Comparison of ENCODE assay signal across 15 cellular contexts in genomic region chr3:4758957-4759656, GRCh38.
DNase-seq lines count a peak whose midpoint lies in the region; ATAC-seq, FAIRE-seq and TF ChIP-seq lines count a peak whose summit lies in the region.
"Had no signal": no experiment of that assay in that cellular context is flagged by ENCODE, and none has a peak within 500 bp of the region (broad histone marks: within the 10 kb centered on the region; RNA-seq: fewer than 3 reads in every experiment).

No MANE protein-coding gene starts in this region.

- WGBS in small intestine, 3 donors, result 61 to 79% (median 69%) methylated on average over 8 of the region's 8 CpGs
- WGBS in psoas muscle, 3 donors, result 83 to 92% (median 87%) methylated on average over 8 of the region's 8 CpGs

- FAIRE-seq in GM18507 (lab: Jason Lieb, UNC) (peak; percentile 69), small intestine (lab: Jason Lieb, UNC) (no peak)

- ATAC-seq in T-helper 17 cell (no peak), mucosa of descending colon (peak; percentile 5), GM18502 (IDR thresholded peaks at IDR 0.05; ENCODE audit: poor library complexity, unreplicated experiment) (no peak), psoas muscle (no peak)
- ATAC-seq: HCT116, left lobe of liver had no signal

- H3K36me3 ChIP-seq in BLaER1, result peaks cover 54% of the 10 kb centered on the region
- no peaks in the 10 kb centered on the region for H3K36me3 ChIP-seq in mucosa of descending colon (ENCODE audit: low read depth)
- H3K36me3 ChIP-seq in small intestine (ENCODE audit: control insufficient read depth in 2 of 2, insufficient read depth in 2 of 2, low read length in 2 of 2), result no peaks in the 10 kb centered on the region
- H3K36me3 ChIP-seq in psoas muscle (ENCODE audit: insufficient read depth in 1 of 2, low read depth in 1 of 2), result no peaks in the 10 kb centered on the region
- H3K36me3 ChIP-seq: neutrophil had no signal

- H3K36me3 Mint-ChIP-seq in T-helper 17 cell (ENCODE audit: low read depth), result peaks cover 11% of the 10 kb centered on the region

- no peak overlapping the region for H3K4me3 Mint-ChIP-seq in T-helper 17 cell
- H3K4me3 Mint-ChIP-seq: activated T-cell treated with anti-CD3 and anti-CD28 coated beads, Interleukin-2, amount 50 U/mL, for 24 hours had no signal

- H3K27me3 ChIP-seq in BLaER1 (no peaks in the 10 kb centered on the region), small intestine (ENCODE audit: control insufficient read depth in 2 of 2, insufficient read depth in 2 of 2, low read length in 2 of 2) (no peaks in the 10 kb centered on the region), psoas muscle (ENCODE audit: insufficient read depth in 3 of 3, low read length in 2 of 3) (no peaks in the 10 kb centered on the region)
- H3K27me3 ChIP-seq: neutrophil had no signal

- no peak overlapping the region for H3K4me3 ChIP-seq in BLaER1
- H3K4me3 ChIP-seq in mucosa of descending colon, result no peak overlapping the region
- no peak overlapping the region for H3K4me3 ChIP-seq in small intestine (ENCODE audit: low read depth in 1 of 2, low read length in 2 of 2)
- H3K4me3 ChIP-seq in psoas muscle, result no peak overlapping the region

- no peak for TF ChIP-seq CTCF in mucosa of descending colon (IDR thresholded peaks at IDR 0.05)
- TF ChIP-seq CTCF in psoas muscle (IDR thresholded peaks at IDR 0.05), result no peak

- H3K27ac ChIP-seq in BLaER1 (no peak overlapping the region), small intestine (ENCODE audit: low read depth in 1 of 2, low read length in 1 of 2) (peak overlapping the region in 1 of 2 donors; percentile 71), psoas muscle (no peak overlapping the region)
- H3K27ac ChIP-seq: neutrophil had no signal

- intact Hi-C loops in mucosa of descending colon (cut with DNase I, micrococcal nuclease) (no loop called here), psoas muscle (cut with DNase I) (no loop called here)

- H3K27ac Mint-ChIP-seq in T-helper 17 cell, result peak overlapping the region; percentile 77
- H3K27ac Mint-ChIP-seq: activated T-cell treated with anti-CD3 and anti-CD28 coated beads, Interleukin-2, amount 50 U/mL, for 24 hours had no signal

- peaks cover 2% of the 10 kb centered on the region for H3K4me1 Mint-ChIP-seq in T-helper 17 cell

- H3K4me1 ChIP-seq in BLaER1, result no peaks in the 10 kb centered on the region
- peaks cover 18% of the 10 kb centered on the region for H3K4me1 ChIP-seq in mucosa of descending colon (ENCODE audit: low read depth)
- peaks cover 0 to 11% of the 10 kb centered on the region in 2 donors for H3K4me1 ChIP-seq in small intestine (ENCODE audit: control insufficient read depth in 2 of 2, insufficient read depth in 1 of 2, low read depth in 1 of 2, low read length in 1 of 2)
- H3K4me1 ChIP-seq in psoas muscle, result peaks cover 6% of the 10 kb centered on the region

- H3K9ac ChIP-seq in BLaER1, result no peak overlapping the region

- no peak for DNase-seq in GM18507 (ENCODE audit: extremely low spot score, insufficient read length, low read depth)
- no peak for DNase-seq in T-helper 17 cell
- no peak for DNase-seq in mucosa of descending colon
- DNase-seq in small intestine, result no peak
- no peak for DNase-seq in NCI-H82 (lab: John Stamatoyannopoulos, UW)
- no peak for DNase-seq in psoas muscle
- DNase-seq: activated T-cell treated with anti-CD3 and anti-CD28 coated beads, Interleukin-2, amount 50 U/mL, for 24 hours; EL; midbrain; NCI-H1417 treated with DMSO at 0.1 percent for 48 hours had no signal

- H3K9me3 ChIP-seq in BLaER1 (0 out of 2 replicates have a peak, but pooled peaks cover 16% of the 10 kb centered on the region), T-helper 17 cell (ENCODE audit: control insufficient read depth, low read length, poor library complexity, severe bottlenecking) (no peaks in the 10 kb centered on the region), mucosa of descending colon (no peaks in the 10 kb centered on the region), small intestine (ENCODE audit: control insufficient read depth, low read depth) (no peaks in the 10 kb centered on the region), psoas muscle (no peaks in the 10 kb centered on the region)
- H3K9me3 ChIP-seq: neutrophil had no signal

- H3K27me3 Mint-ChIP-seq in T-helper 17 cell, result no peaks in the 10 kb centered on the region
- H3K27me3 Mint-ChIP-seq: activated T-cell treated with anti-CD3 and anti-CD28 coated beads, Interleukin-2, amount 50 U/mL, for 24 hours had no signal

- H3K4me2 ChIP-seq in BLaER1, result 0 out of 2 replicates have a peak overlapping the region, but pooled peaks have one; percentile 13

- no peaks in the 10 kb centered on the region for H4K20me1 ChIP-seq in BLaER1
